In genomic region chr4:10117424-10118354, GRCh38 we compare ENCODE assay signal across 9 cellular contexts. TPM values are rescaled to one million over a fixed set of nuclear protein-coding genes. Genes with fewer than 3 reads are reported as not detected.
A peak's percentile ranks its signal among the peaks of the same experiment; 100 is the strongest.
DNase-seq lines count a peak whose midpoint lies in the region; ATAC-seq, FAIRE-seq and TF ChIP-seq lines count a peak whose summit lies in the region.
"Had no signal": no experiment of that assay in that cellular context is flagged by ENCODE, and none has a peak within 500 bp of the region (broad histone marks: within the 10 kb centered on the region; RNA-seq: fewer than 3 reads in every experiment).

No MANE protein-coding gene starts in this region.

- no peaks in the 10 kb centered on the region for H3K9me3 Mint-ChIP-seq in stimulated activated naive B cell treated with anti-CD40 and anti-IgM and Interleukin-4, amounts not matched to agents 10 μg/mL and 1 μg/mL and 100 μg/mL, for 72 hours

- intact Hi-C loops in kidney (cut with DNase I): no loop called here

- H3K36me3 Mint-ChIP-seq in stimulated activated naive B cell treated with anti-CD40 and anti-IgM and Interleukin-4, amounts not matched to agents 10 μg/mL and 1 μg/mL and 100 μg/mL, for 72 hours: peaks cover 30 to 31% of the 10 kb centered on the region in 2 donors

- H3K36me3 ChIP-seq in NT2/D1 (ENCODE audit: insufficient read depth, insufficient read length, low read length) (peaks cover 35% of the 10 kb centered on the region), kidney (ENCODE audit: control insufficient read depth in 1 of 2, insufficient read depth in 2 of 2, low read length in 2 of 2) (peaks cover 12 to 26% of the 10 kb centered on the region in 2 donors)

- H3K27me3 ChIP-seq in NT2/D1 (ENCODE audit: insufficient read depth, insufficient read length): no peaks in the 10 kb centered on the region

- TF ChIP-seq CTCF in kidney (IDR thresholded peaks at IDR 0.05; ENCODE audit: borderline replicate concordance, extremely low read depth, insufficient read depth): no peak

- peak overlapping the region; percentile 90 for H3K9ac ChIP-seq in NT2/D1 (ENCODE audit: insufficient read length, low read depth)
- peak overlapping the region; percentile 86 to 94 for H3K9ac ChIP-seq in kidney (ENCODE audit: low read length in 2 of 2)

- H3K27ac ChIP-seq in kidney (ENCODE audit: low read depth in 2 of 2, low read length in 2 of 2): peak overlapping the region; percentile 95 to 99

- peak overlapping the region; percentile 99 for H3K27ac Mint-ChIP-seq in stimulated activated naive B cell treated with anti-CD40 and anti-IgM and Interleukin-4, amounts not matched to agents 10 μg/mL and 1 μg/mL and 100 μg/mL, for 72 hours

- H3K4me3 ChIP-seq in NT2/D1 (ENCODE audit: insufficient read length, low read depth) (peak overlapping the region; percentile 66), kidney (ENCODE audit: low read length in 2 of 2) (peak overlapping the region; percentile 73 to 86)

- H3K4me1 Mint-ChIP-seq in stimulated activated naive B cell treated with anti-CD40 and anti-IgM and Interleukin-4, amounts not matched to agents 10 μg/mL and 1 μg/mL and 100 μg/mL, for 72 hours: peaks cover 45 to 61% of the 10 kb centered on the region in 2 donors

- no peak for FAIRE-seq in kidney (lab: Jason Lieb, UNC)
- FAIRE-seq: colon had no signal

- peak; percentile 32 to 43 for ATAC-seq in stimulated activated naive B cell treated with anti-CD40 and anti-IgM and Interleukin-4, amounts not matched to agents 10 μg/mL and 1 μg/mL and 100 μg/mL, for 72 hours (replicated peaks)

- H3K9me3 ChIP-seq in NT2/D1 (ENCODE audit: insufficient read depth, low read length) (no peaks in the 10 kb centered on the region), kidney (ENCODE audit: control insufficient read depth in 1 of 2, low read length in 2 of 2) (no peaks in the 10 kb centered on the region)

- peak overlapping the region; percentile 88 to 92 for H3K4me3 Mint-ChIP-seq in stimulated activated naive B cell treated with anti-CD40 and anti-IgM and Interleukin-4, amounts not matched to agents 10 μg/mL and 1 μg/mL and 100 μg/mL, for 72 hours

- H3K4me1 ChIP-seq in NT2/D1 (ENCODE audit: insufficient read depth, insufficient read length) (peaks cover 19% of the 10 kb centered on the region), kidney (ENCODE audit: control insufficient read depth in 1 of 2, insufficient read depth in 1 of 2, low read depth in 1 of 2, low read length in 2 of 2) (peaks cover 49 to 65% of the 10 kb centered on the region in 2 donors)

- no peaks in the 10 kb centered on the region for H3K27me3 Mint-ChIP-seq in stimulated activated naive B cell treated with anti-CD40 and anti-IgM and Interleukin-4, amounts not matched to agents 10 μg/mL and 1 μg/mL and 100 μg/mL, for 72 hours

- peak; percentile 44 for DNase-seq in stimulated activated CD4-positive, alpha-beta T cell treated with anti-CD3 and anti-CD28 coated beads, Interleukin-12 subunit alpha, Interleukin-12 subunit beta, amount 100 ng/mL, for 4 hours
- no peak for DNase-seq in stimulated activated CD4-positive, alpha-beta T cell treated with anti-CD3 and anti-CD28 coated beads, Interleukin-1b, Interleukin-23, amount 100 ng/mL, for 48 hours
- DNase-seq in NT2/D1 (ENCODE audit: low read depth, low spot score): peak; percentile 63
- peak; percentile 49 for DNase-seq in astrocyte of the hippocampus (ENCODE audit: low read depth, low spot score)
- DNase-seq in kidney: no peak
- DNase-seq in stimulated activated naive B cell treated with anti-CD40 and anti-IgM and Interleukin-4, amounts not matched to agents 10 μg/mL and 1 μg/mL and 100 μg/mL, for 72 hours: peak; percentile 65
- no peak for DNase-seq in LoVo (ENCODE audit: low spot score)
- no peak for DNase-seq in COLO829 (ENCODE audit: low spot score)

RNA-seq across cellular contexts. Expression of gene WDR1, which starts 1.1 kb away (rescaled TPM):
- total RNA-seq in kidney: 313 TPM
- 176 TPM for polyA plus RNA-seq in kidney (ENCODE audit: insufficient read depth, low read depth, low replicate concordance)

Comparison
In these comparisons a context has a peak if more than half of its experiments do, and no peak if none do; other contexts are left out.
1. DNase-seq: peak in stimulated activated CD4-positive, alpha-beta T cell treated with anti-CD3 and anti-CD28 coated beads, Interleukin-12 subunit alpha, Interleukin-12 subunit beta, amount 100 ng/mL, for 4 hours (single experiment), NT2/D1 (single experiment), astrocyte of the hippocampus (single experiment) and stimulated activated naive B cell treated with anti-CD40 and anti-IgM and Interleukin-4, amounts not matched to agents 10 μg/mL and 1 μg/mL and 100 μg/mL, for 72 hours (single experiment); none in stimulated activated CD4-positive, alpha-beta T cell treated with anti-CD3 and anti-CD28 coated beads, Interleukin-1b, Interleukin-23, amount 100 ng/mL, for 48 hours (single experiment), kidney (single experiment), LoVo (single experiment) and COLO829 (single experiment).